1 cellular context compared by ENCODE assay signal in genomic region chr12:6891637-6892036, GRCh38.
TF ChIP-seq lines count a peak whose summit lies in the region.

No MANE protein-coding gene starts in this region.

TF ChIP-seq in K562, 482 proteins besides CTCF, POLR2A, EP300 and RAD21:
- TF ChIP-seq PRPF4 (IDR thresholded peaks at IDR 0.05; ENCODE audit: insufficient read depth, low read depth, low read length, poor library complexity, severe bottlenecking) = no peak
- no peak for TF ChIP-seq MYNN (IDR thresholded peaks at IDR 0.05)
- no peak for TF ChIP-seq MYNN (CRISPR knock-in tag; IDR thresholded peaks at IDR 0.05)
- TF ChIP-seq YBX1 (IDR thresholded peaks at IDR 0.05) = no peak
- TF ChIP-seq ZNF76 (CRISPR knock-in tag; IDR thresholded peaks at IDR 0.05; ENCODE audit: borderline replicate concordance) = no peak
- TF ChIP-seq KDM1A (IDR thresholded peaks at IDR 0.05) = no peak
- 0 out of 2 replicates have a peak, but pooled peaks have one; percentile 4 for TF ChIP-seq GTF2E2 (tag; IDR thresholded peaks at IDR 0.05)
- TF ChIP-seq ZFX (CRISPR knock-in tag; IDR thresholded peaks at IDR 0.05) = no peak; the same call in none of the 2 replicates
- 0 out of 2 replicates have a peak, but pooled peaks have one; percentile 22 for TF ChIP-seq ZNF766 (CRISPR knock-in tag; conservative IDR thresholded peaks at IDR 0.05)
- no peak for TF ChIP-seq MBD1 (CRISPR knock-in tag; IDR thresholded peaks at IDR 0.05)
- 0 out of 4 replicates have a peak, but pooled peaks of 1 of the 2 experiments have one; percentile 8 for TF ChIP-seq FOXK2 (conservative IDR thresholded peaks at IDR 0.05 in 1 of 2, IDR thresholded peaks at IDR 0.05 in 1 of 2; ENCODE audit: low read depth in 2 of 2)
- TF ChIP-seq ZBTB43 (CRISPR knock-in tag; IDR thresholded peaks at IDR 0.05) = no peak
- TF ChIP-seq BCL6 (CRISPR knock-in tag; IDR thresholded peaks at IDR 0.05) = no peak
